In the genomic region with DNA sequence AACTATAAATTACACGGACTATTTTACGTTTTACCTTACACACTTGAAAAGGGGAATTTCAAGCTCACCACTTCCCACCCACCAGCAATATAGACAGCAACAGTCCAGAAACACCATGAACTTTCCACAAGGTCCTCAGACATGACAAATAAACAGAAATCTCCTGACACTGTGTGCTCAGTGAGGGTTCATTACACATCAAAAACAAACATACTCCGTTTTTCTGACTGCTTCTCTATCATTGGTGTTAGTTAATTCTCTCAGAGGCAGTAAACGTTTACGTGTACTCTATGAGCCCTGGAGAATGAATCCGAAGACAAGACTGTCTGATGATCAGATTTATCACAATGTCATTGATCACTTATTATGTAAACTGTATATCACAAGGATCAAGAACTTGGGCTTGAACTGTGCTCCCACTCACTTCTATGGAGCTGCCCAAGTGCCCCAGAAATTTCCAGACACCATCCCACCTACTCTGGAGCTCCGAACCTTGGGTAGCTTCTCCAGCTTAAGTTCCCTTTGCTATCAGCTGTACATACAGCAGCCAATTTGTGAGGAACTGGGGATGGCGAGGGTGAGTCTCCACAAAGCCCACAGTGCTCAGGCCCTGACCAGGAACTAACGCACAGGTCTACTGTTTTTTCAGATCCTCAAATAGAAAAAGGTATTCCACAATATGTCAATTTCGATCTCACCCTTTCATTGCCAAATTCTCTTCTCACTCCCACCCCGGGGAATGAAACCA, we compare ENCODE assay signal across 2 cellular contexts.
TF ChIP-seq lines count a peak whose summit lies in the region.

No MANE protein-coding gene starts in this region.

TF ChIP-seq in IMR-90, 13 proteins besides CTCF, POLR2A, EP300 and RAD21:
- TF ChIP-seq BHLHE40 (IDR thresholded peaks at IDR 0.05; ENCODE audit: low read depth, low read length) (no peak), CHD1 (IDR thresholded peaks at IDR 0.05; ENCODE audit: low read depth, low read length) (no peak), NFE2L2 (IDR thresholded peaks at IDR 0.05; ENCODE audit: low read depth, low read length) (no peak), CEBPB (IDR thresholded peaks at IDR 0.05; ENCODE audit: low read depth, low read length) (no peak), RFX5 (IDR thresholded peaks at IDR 0.05; ENCODE audit: low read depth, low read length) (no peak), MXI1 (IDR thresholded peaks at IDR 0.05; ENCODE audit: borderline replicate concordance, low read depth, low read length) (no peak), FOS (IDR thresholded peaks at IDR 0.05; ENCODE audit: low read depth, low read length) (no peak), SMC3 (IDR thresholded peaks at IDR 0.05; ENCODE audit: low read depth, low read length) (no peak), RCOR1 (IDR thresholded peaks at IDR 0.05; ENCODE audit: insufficient replicate concordance, low read length) (no peak), MAZ (IDR thresholded peaks at IDR 0.05; ENCODE audit: borderline replicate concordance, low read depth, low read length) (no peak), MAFK (IDR thresholded peaks at IDR 0.05; ENCODE audit: low read depth, low read length) (no peak), USF2 (IDR thresholded peaks at IDR 0.05; ENCODE audit: low read depth, low read length) (no peak)
- TF ChIP-seq, protein P1, sequence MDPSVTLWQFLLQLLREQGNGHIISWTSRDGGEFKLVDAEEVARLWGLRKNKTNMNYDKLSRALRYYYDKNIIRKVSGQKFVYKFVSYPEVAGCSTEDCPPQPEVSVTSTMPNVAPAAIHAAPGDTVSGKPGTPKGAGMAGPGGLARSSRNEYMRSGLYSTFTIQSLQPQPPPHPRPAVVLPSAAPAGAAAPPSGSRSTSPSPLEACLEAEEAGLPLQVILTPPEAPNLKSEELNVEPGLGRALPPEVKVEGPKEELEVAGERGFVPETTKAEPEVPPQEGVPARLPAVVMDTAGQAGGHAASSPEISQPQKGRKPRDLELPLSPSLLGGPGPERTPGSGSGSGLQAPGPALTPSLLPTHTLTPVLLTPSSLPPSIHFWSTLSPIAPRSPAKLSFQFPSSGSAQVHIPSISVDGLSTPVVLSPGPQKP (IDR thresholded peaks at IDR 0.05; ENCODE audit: borderline replicate concordance, low read depth, low read length) = no peak
TF ChIP-seq in IMR-90: peak in this region for 0.

TF ChIP-seq in GM12878, 131 proteins besides CTCF, POLR2A, EP300 and RAD21 (continued from another document):
- no peak for TF ChIP-seq BRCA1 (IDR thresholded peaks at IDR 0.05; ENCODE audit: low read depth, low read length)
- TF ChIP-seq, protein P2, sequence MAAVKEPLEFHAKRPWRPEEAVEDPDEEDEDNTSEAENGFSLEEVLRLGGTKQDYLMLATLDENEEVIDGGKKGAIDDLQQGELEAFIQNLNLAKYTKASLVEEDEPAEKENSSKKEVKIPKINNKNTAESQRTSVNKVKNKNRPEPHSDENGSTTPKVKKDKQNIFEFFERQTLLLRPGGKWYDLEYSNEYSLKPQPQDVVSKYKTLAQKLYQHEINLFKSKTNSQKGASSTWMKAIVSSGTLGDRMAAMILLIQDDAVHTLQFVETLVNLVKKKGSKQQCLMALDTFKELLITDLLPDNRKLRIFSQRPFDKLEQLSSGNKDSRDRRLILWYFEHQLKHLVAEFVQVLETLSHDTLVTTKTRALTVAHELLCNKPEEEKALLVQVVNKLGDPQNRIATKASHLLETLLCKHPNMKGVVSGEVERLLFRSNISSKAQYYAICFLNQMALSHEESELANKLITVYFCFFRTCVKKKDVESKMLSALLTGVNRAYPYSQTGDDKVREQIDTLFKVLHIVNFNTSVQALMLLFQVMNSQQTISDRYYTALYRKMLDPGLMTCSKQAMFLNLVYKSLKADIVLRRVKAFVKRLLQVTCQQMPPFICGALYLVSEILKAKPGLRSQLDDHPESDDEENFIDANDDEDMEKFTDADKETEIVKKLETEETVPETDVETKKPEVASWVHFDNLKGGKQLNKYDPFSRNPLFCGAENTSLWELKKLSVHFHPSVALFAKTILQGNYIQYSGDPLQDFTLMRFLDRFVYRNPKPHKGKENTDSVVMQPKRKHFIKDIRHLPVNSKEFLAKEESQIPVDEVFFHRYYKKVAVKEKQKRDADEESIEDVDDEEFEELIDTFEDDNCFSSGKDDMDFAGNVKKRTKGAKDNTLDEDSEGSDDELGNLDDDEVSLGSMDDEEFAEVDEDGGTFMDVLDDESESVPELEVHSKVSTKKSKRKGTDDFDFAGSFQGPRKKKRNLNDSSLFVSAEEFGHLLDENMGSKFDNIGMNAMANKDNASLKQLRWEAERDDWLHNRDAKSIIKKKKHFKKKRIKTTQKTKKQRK (IDR thresholded peaks at IDR 0.05; ENCODE audit: low read depth, low read length) = no peak
